1 cellular context compared by ENCODE assay signal in genomic region chr10:106609867-106610266, GRCh38.
TF ChIP-seq lines count a peak whose summit lies in the region.

No MANE protein-coding gene starts in this region.

TF ChIP-seq in GM23338, 12 proteins besides CTCF, POLR2A, EP300 and RAD21 (continued from another document):
- TF ChIP-seq, protein P1, sequence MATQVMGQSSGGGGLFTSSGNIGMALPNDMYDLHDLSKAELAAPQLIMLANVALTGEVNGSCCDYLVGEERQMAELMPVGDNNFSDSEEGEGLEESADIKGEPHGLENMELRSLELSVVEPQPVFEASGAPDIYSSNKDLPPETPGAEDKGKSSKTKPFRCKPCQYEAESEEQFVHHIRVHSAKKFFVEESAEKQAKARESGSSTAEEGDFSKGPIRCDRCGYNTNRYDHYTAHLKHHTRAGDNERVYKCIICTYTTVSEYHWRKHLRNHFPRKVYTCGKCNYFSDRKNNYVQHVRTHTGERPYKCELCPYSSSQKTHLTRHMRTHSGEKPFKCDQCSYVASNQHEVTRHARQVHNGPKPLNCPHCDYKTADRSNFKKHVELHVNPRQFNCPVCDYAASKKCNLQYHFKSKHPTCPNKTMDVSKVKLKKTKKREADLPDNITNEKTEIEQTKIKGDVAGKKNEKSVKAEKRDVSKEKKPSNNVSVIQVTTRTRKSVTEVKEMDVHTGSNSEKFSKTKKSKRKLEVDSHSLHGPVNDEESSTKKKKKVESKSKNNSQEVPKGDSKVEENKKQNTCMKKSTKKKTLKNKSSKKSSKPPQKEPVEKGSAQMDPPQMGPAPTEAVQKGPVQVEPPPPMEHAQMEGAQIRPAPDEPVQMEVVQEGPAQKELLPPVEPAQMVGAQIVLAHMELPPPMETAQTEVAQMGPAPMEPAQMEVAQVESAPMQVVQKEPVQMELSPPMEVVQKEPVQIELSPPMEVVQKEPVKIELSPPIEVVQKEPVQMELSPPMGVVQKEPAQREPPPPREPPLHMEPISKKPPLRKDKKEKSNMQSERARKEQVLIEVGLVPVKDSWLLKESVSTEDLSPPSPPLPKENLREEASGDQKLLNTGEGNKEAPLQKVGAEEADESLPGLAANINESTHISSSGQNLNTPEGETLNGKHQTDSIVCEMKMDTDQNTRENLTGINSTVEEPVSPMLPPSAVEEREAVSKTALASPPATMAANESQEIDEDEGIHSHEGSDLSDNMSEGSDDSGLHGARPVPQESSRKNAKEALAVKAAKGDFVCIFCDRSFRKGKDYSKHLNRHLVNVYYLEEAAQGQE (IDR thresholded peaks at IDR 0.05; ENCODE audit: unreplicated experiment), result no peak
- TF ChIP-seq JUNB (IDR thresholded peaks at IDR 0.05; ENCODE audit: unreplicated experiment), result no peak
